ENCODE assay signal across 8 cellular contexts in genomic region chr19:12162882-12163806, GRCh38. TPM values are rescaled to one million over a fixed set of nuclear protein-coding genes. Genes with fewer than 3 reads are reported as not detected.
DNase-seq lines count a peak whose midpoint lies in the region; ATAC-seq and TF ChIP-seq lines count a peak whose summit lies in the region.

Gene ZNF136, plus strand, starts transcription at chr19:12163096. Its CDS starts 108 bp downstream, at chr19:12163204.

- no peak for TF ChIP-seq CTCF in AG04449 (IDR thresholded peaks at IDR 0.05; ENCODE audit: insufficient read depth, low read length, missing control alignments)
- TF ChIP-seq CTCF in WERI-Rb-1 (IDR thresholded peaks at IDR 0.05; ENCODE audit: low read depth, low read length): no peak
- TF ChIP-seq CTCF in mammary epithelial cell (conservative IDR thresholded peaks at IDR 0.05 in 1 of 2, IDR thresholded peaks at IDR 0.05 in 1 of 2; ENCODE audit: extremely low read depth in 1 of 2, insufficient read depth in 1 of 2, low read depth in 1 of 2, low read length in 2 of 2): no peak
- no peak for TF ChIP-seq CTCF in smooth muscle cell (IDR thresholded peaks at IDR 0.05; ENCODE audit: borderline replicate concordance, insufficient read depth, poor library complexity, severe bottlenecking)

- H3K79me2 ChIP-seq in mammary epithelial cell (ENCODE audit: insufficient read depth, low read length) (peaks cover 25% of the 10 kb centered on the region), smooth muscle cell (ENCODE audit: low read depth) (peaks cover 47% of the 10 kb centered on the region)

- H3K36me3 ChIP-seq in WERI-Rb-1 (peaks cover 15% of the 10 kb centered on the region), mammary epithelial cell (ENCODE audit: insufficient read depth, low read length) (peaks cover 6% of the 10 kb centered on the region), smooth muscle cell (ENCODE audit: low read depth) (no peaks in the 10 kb centered on the region)

- DNase-seq in AG04449 (ENCODE audit: low read depth, low spot score) (peak; percentile 67), NCI-H2196 treated with DMSO at 0.1 percent for 48 hours (lab: John Stamatoyannopoulos, UW; ENCODE audit: unreplicated experiment) (peak; percentile 92), WERI-Rb-1 (peak; percentile 96), mammary epithelial cell (peak; percentile 96), iPS-NIHi7 (ENCODE audit: extremely low spot score) (peak; percentile 99), smooth muscle cell (lab: John Stamatoyannopoulos, UW; ENCODE audit: unreplicated experiment) (peak; percentile 64)

- in situ Hi-C loops in mammary epithelial cell (cut with MboI; ENCODE audit: low sequenced_read_pairs in 2 of 2): no loop called here

- H3K4me3 ChIP-seq in AG04449 (ENCODE audit: low read depth, low read length): peak within 1 kb of the TSS; percentile 92
- peak within 1 kb of the TSS; percentile 68 for H3K4me3 ChIP-seq in WERI-Rb-1 (ENCODE audit: low read depth, low read length)
- H3K4me3 ChIP-seq in mammary epithelial cell (replicated peaks in 1 of 3; ENCODE audit: insufficient read depth in 1 of 3, low read depth in 2 of 3, low read length in 3 of 3): peak within 1 kb of the TSS; percentile 67 to 93 (median 67)
- H3K4me3 ChIP-seq in smooth muscle cell: peak within 1 kb of the TSS; percentile 96

- CTCF ChIA-PET in AG04449 (lab: Yijun Ruan, JAX): interaction anchor here (0.7 to 3.0 kb wide), 5 partner anchors 10 to 202 kb away, joined by 3 to 15 read pairs (median 3); partner anchors contain the start of genes ZNF20 and ZNF442
- CTCF ChIA-PET in mammary epithelial cell (lab: Charles Lee; ENCODE audit: low non-redundant PET): interaction anchor here (0.6 to 1.0 kb wide), 3 partner anchors 104 to 574 kb away, joined by 3 to 10 read pairs (median 4); partner anchors contain the start of genes GET3 and ZNF442

- H3K27ac ChIP-seq in WERI-Rb-1 (peak within 1 kb of the TSS; percentile 92), mammary epithelial cell (ENCODE audit: insufficient read depth, low read depth, low read length) (peak within 1 kb of the TSS; percentile 76), smooth muscle cell (ENCODE audit: low read depth) (peak within 1 kb of the TSS; percentile 99)

- intact Hi-C loops in mammary epithelial cell (cut with micrococcal nuclease): loop anchor here (1.0 kb wide), 1 partner anchor 170 kb away; the partner anchor contains the start of gene ZNF563

- BruUV-seq in mammary epithelial cell (replicated peaks; lab: Mats Ljungman, UMichigan): TSS peak; percentile 29

- H4K20me1 ChIP-seq in mammary epithelial cell (ENCODE audit: insufficient read depth, low read length) (no peaks in the 10 kb centered on the region), smooth muscle cell (ENCODE audit: low read depth) (peaks cover 33% of the 10 kb centered on the region)

- dilution Hi-C loops in mammary epithelial cell (cut with HindIII; ENCODE audit: low sequenced_read_pairs): no loop called here

- under 1% methylated on average over 11 of the region's 57 CpGs for WGBS in mammary epithelial cell (ENCODE audit: low coverage, missing lambda C conversion rate)
- WGBS in smooth muscle cell (ENCODE audit: low lambda C conversion rate): under 1% methylated on average over 57 of the region's 57 CpGs

- H2AFZ ChIP-seq in mammary epithelial cell (ENCODE audit: low read depth, low read length) (peak within 1 kb of the TSS; percentile 100), smooth muscle cell (ENCODE audit: low read depth) (peak within 1 kb of the TSS; percentile 100)

- POLR2A ChIA-PET in AG04449 (lab: Yijun Ruan, JAX): interaction anchor here (0.9 to 1.0 kb wide), 2 partner anchors 23 to 202 kb away, joined by 3 to 6 read pairs; partner anchors contain the start of genes ZNF20 and ZNF442

- H3K4me2 ChIP-seq in mammary epithelial cell (ENCODE audit: insufficient read depth, low read depth, low read length) (peak within 1 kb of the TSS; percentile 75), smooth muscle cell (peak within 1 kb of the TSS; percentile 97)

- peaks cover 5% of the 10 kb centered on the region for H3K4me1 ChIP-seq in mammary epithelial cell (ENCODE audit: insufficient read depth, low read length)
- peaks cover 6% of the 10 kb centered on the region for H3K4me1 ChIP-seq in smooth muscle cell (ENCODE audit: low read depth)

- H3K9me3 ChIP-seq in WERI-Rb-1 (ENCODE audit: severe bottlenecking) (no peaks in the 10 kb centered on the region), mammary epithelial cell (replicated peaks; ENCODE audit: insufficient read depth, low read length) (no peaks in the 10 kb centered on the region), smooth muscle cell (replicated peaks; ENCODE audit: low read depth) (no peaks in the 10 kb centered on the region)

- H3K27me3 ChIP-seq in WERI-Rb-1 (ENCODE audit: insufficient read depth, low read depth, severe bottlenecking) (no peaks in the 10 kb centered on the region), mammary epithelial cell (ENCODE audit: insufficient read depth, low read length) (no peaks in the 10 kb centered on the region), smooth muscle cell (ENCODE audit: low read depth) (no peaks in the 10 kb centered on the region)

- H3F3A ChIP-seq in smooth muscle cell (ENCODE audit: low read depth): no peaks in the 10 kb centered on the region

- ATAC-seq in GM18907 (IDR thresholded peaks at IDR 0.05; ENCODE audit: unreplicated experiment) (peak; percentile 91), HG03139 (IDR thresholded peaks at IDR 0.05; ENCODE audit: unreplicated experiment) (peak; percentile 87)

- H3K9ac ChIP-seq in mammary epithelial cell (ENCODE audit: insufficient read depth, low read length) (peak within 1 kb of the TSS; percentile 74), smooth muscle cell (ENCODE audit: low read depth) (peak within 1 kb of the TSS; percentile 100)

RNA-seq across cellular contexts. Expression of gene ZNF136, which starts in this region (rescaled TPM):
- total RNA-seq in mammary epithelial cell (1 to 10 TPM; 5.4 to 6.7 TPM), smooth muscle cell (5.7 and 14.4 TPM in 2 replicates)
- polyA plus RNA-seq in mammary epithelial cell (1.2 TPM), smooth muscle cell (5.1 and 7.9 TPM in 2 replicates)
- polyA minus RNA-seq in mammary epithelial cell: not detected

Comparison
In these comparisons a context has a peak if more than half of its experiments do, and no peak if none do; other contexts are left out.
1. Peak in every context shown above with its lines: DNase-seq, ATAC-seq, H3K4me3 ChIP-seq and H3K27ac ChIP-seq.